Comparison of ENCODE assay signal across 13 cellular contexts in the genomic region with DNA sequence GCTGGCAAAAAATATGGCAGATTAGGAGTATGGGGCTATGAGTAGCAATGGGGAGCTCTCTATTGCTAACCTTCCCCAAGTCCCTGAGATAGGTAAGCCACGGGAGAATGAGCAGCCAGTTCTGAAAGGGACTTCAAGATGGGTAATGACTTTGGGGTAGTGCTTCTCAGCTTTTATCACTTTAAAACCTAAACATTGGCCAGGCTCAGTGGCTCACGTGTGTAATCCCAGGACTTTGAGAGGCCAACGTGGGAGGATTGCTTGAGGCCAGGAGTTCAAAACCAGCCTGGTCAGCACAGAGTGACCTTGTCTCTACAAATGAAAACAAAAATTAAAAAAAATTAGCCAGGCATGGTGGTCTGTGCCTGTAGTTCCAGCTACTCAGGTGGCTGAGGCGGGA.
"Had no signal": no experiment of that assay in that cellular context is flagged by ENCODE, and none has a peak within 500 bp of the region (broad histone marks: within the 10 kb centered on the region; RNA-seq: fewer than 3 reads in every experiment).

No MANE protein-coding gene starts in this region.

- DNase-seq: cortex of kidney; dorsolateral prefrontal cortex; effector CD8-positive, alpha-beta T cell; foreskin fibroblast; glutamatergic neuron; left ventricle myocardium inferior; lower lobe of right lung; natural killer cell; nucleus accumbens; sigmoid colon; stimulated activated CD4-positive, alpha-beta T cell treated with anti-CD3 and anti-CD28 coated beads, Interleukin-2, amount 100 ng/mL, for 48 hours; stimulated activated naive CD4-positive, alpha-beta T cell treated with Interleukin-2 at 50 U/mL for 16 hours had no signal

- ATAC-seq: gastroesophageal sphincter, lower lobe of right lung, natural killer cell had no signal
